In the genomic region with DNA sequence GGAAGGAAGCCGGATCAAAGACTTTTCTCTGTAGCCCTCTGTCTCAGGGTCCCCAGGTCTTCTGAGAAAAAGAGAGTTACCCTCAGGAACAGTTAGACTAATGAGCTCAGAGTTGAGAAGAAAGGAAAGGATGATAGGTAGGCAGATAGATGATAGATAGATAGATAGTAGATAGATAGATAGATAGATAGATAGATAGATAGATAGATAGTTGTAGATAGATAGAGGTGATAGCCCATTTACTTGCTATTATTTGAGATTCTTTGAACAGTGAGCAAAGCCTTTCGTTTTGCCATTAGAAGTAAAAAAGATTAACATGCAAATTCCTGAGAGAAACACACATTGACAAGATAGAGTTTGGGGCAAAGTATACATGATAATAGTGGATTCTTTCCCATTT, we compare ENCODE assay signal across 2 cellular contexts.
A peak's percentile ranks its signal among the peaks of the same experiment; 100 is the strongest.
TF ChIP-seq lines count a peak whose summit lies in the region.

No MANE protein-coding gene starts in this region.

TF ChIP-seq in GM23338, 12 proteins besides CTCF, POLR2A, EP300 and RAD21 (continued from another document and continues in another):
- TF ChIP-seq, protein P1, sequence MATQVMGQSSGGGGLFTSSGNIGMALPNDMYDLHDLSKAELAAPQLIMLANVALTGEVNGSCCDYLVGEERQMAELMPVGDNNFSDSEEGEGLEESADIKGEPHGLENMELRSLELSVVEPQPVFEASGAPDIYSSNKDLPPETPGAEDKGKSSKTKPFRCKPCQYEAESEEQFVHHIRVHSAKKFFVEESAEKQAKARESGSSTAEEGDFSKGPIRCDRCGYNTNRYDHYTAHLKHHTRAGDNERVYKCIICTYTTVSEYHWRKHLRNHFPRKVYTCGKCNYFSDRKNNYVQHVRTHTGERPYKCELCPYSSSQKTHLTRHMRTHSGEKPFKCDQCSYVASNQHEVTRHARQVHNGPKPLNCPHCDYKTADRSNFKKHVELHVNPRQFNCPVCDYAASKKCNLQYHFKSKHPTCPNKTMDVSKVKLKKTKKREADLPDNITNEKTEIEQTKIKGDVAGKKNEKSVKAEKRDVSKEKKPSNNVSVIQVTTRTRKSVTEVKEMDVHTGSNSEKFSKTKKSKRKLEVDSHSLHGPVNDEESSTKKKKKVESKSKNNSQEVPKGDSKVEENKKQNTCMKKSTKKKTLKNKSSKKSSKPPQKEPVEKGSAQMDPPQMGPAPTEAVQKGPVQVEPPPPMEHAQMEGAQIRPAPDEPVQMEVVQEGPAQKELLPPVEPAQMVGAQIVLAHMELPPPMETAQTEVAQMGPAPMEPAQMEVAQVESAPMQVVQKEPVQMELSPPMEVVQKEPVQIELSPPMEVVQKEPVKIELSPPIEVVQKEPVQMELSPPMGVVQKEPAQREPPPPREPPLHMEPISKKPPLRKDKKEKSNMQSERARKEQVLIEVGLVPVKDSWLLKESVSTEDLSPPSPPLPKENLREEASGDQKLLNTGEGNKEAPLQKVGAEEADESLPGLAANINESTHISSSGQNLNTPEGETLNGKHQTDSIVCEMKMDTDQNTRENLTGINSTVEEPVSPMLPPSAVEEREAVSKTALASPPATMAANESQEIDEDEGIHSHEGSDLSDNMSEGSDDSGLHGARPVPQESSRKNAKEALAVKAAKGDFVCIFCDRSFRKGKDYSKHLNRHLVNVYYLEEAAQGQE (IDR thresholded peaks at IDR 0.05; ENCODE audit: unreplicated experiment), result no peak
- TF ChIP-seq CREB1 (CRISPR knock-in tag; IDR thresholded peaks at IDR 0.05; ENCODE audit: low read depth) (no peak), STAT1 (IDR thresholded peaks at IDR 0.05; ENCODE audit: unreplicated experiment) (no peak), NANOG (IDR thresholded peaks at IDR 0.05; ENCODE audit: borderline replicate concordance) (no peak), EZH2 (IDR thresholded peaks at IDR 0.05; ENCODE audit: low read depth, unreplicated experiment) (no peak), POLR2AphosphoS5 (IDR thresholded peaks at IDR 0.05; ENCODE audit: low read depth) (no peak), ZNF114 (CRISPR knock-in tag; IDR thresholded peaks at IDR 0.05) (no peak), JUNB (IDR thresholded peaks at IDR 0.05; ENCODE audit: unreplicated experiment) (no peak), EZH2phosphoT487 (IDR thresholded peaks at IDR 0.05; ENCODE audit: unreplicated experiment) (no peak)
- TF ChIP-seq, protein P2, sequence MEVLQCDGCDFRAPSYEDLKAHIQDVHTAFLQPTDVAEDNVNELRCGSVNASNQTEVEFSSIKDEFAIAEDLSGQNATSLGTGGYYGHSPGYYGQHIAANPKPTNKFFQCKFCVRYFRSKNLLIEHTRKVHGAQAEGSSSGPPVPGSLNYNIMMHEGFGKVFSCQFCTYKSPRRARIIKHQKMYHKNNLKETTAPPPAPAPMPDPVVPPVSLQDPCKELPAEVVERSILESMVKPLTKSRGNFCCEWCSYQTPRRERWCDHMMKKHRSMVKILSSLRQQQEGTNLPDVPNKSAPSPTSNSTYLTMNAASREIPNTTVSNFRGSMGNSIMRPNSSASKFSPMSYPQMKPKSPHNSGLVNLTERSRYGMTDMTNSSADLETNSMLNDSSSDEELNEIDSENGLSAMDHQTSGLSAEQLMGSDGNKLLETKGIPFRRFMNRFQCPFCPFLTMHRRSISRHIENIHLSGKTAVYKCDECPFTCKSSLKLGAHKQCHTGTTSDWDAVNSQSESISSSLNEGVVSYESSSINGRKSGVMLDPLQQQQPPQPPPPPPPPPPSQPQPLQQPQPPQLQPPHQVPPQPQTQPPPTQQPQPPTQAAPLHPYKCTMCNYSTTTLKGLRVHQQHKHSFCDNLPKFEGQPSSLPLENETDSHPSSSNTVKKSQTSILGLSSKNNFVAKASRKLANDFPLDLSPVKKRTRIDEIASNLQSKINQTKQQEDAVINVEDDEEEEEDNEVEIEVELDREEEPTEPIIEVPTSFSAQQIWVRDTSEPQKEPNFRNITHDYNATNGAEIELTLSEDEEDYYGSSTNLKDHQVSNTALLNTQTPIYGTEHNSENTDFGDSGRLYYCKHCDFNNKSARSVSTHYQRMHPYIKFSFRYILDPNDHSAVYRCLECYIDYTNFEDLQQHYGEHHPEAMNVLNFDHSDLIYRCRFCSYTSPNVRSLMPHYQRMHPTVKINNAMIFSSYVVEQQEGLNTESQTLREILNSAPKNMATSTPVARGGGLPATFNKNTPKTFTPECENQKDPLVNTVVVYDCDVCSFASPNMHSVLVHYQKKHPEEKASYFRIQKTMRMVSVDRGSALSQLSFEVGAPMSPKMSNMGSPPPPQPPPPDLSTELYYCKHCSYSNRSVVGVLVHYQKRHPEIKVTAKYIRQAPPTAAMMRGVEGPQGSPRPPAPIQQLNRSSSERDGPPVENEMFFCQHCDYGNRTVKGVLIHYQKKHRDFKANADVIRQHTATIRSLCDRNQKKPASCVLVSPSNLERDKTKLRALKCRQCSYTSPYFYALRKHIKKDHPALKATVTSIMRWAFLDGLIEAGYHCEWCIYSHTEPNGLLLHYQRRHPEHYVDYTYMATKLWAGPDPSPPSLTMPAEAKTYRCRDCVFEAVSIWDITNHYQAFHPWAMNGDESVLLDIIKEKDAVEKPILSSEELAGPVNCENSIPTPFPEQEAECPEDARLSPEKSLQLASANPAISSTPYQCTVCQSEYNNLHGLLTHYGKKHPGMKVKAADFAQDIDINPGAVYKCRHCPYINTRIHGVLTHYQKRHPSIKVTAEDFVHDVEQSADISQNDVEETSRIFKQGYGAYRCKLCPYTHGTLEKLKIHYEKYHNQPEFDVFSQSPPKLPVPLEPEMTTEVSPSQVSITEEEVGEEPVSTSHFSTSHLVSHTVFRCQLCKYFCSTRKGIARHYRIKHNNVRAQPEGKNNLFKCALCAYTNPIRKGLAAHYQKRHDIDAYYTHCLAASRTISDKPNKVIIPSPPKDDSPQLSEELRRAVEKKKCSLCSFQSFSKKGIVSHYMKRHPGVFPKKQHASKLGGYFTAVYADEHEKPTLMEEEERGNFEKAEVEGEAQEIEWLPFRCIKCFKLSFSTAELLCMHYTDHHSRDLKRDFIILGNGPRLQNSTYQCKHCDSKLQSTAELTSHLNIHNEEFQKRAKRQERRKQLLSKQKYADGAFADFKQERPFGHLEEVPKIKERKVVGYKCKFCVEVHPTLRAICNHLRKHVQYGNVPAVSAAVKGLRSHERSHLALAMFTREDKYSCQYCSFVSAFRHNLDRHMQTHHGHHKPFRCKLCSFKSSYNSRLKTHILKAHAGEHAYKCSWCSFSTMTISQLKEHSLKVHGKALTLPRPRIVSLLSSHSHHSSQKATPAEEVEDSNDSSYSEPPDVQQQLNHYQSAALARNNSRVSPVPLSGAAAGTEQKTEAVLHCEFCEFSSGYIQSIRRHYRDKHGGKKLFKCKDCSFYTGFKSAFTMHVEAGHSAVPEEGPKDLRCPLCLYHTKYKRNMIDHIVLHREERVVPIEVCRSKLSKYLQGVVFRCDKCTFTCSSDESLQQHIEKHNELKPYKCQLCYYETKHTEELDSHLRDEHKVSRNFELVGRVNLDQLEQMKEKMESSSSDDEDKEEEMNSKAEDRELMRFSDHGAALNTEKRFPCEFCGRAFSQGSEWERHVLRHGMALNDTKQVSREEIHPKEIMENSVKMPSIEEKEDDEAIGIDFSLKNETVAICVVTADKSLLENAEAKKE (CRISPR knock-in tag; IDR thresholded peaks at IDR 0.05), result no peak

TF ChIP-seq in K562, 482 proteins besides CTCF, POLR2A, EP300 and RAD21:
- TF ChIP-seq, protein P3, sequence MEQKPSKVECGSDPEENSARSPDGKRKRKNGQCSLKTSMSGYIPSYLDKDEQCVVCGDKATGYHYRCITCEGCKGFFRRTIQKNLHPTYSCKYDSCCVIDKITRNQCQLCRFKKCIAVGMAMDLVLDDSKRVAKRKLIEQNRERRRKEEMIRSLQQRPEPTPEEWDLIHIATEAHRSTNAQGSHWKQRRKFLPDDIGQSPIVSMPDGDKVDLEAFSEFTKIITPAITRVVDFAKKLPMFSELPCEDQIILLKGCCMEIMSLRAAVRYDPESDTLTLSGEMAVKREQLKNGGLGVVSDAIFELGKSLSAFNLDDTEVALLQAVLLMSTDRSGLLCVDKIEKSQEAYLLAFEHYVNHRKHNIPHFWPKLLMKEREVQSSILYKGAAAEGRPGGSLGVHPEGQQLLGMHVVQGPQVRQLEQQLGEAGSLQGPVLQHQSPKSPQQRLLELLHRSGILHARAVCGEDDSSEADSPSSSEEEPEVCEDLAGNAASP (IDR thresholded peaks at IDR 0.05), result no peak
- TF ChIP-seq THRAP3 (IDR thresholded peaks at IDR 0.05; ENCODE audit: borderline replicate concordance), result 0 out of 2 replicates have a peak, but pooled peaks have one; percentile 44
- TF ChIP-seq, protein P4, sequence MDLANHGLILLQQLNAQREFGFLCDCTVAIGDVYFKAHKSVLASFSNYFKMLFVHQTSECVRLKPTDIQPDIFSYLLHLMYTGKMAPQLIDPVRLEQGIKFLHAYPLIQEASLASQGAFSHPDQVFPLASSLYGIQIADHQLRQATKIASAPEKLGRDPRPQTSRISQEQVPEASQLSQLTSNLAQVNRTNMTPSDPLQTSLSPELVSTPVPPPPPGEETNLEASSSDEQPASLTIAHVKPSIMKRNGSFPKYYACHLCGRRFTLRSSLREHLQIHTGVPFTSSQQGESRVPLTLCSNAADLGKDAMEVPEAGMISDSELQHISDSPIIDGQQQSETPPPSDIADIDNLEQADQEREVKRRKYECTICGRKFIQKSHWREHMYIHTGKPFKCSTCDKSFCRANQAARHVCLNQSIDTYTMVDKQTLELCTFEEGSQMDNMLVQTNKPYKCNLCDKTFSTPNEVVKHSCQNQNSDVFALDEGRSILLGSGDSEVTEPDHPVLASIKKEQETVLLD (IDR thresholded peaks at IDR 0.05), result peak; percentile 90
- TF ChIP-seq ZNF76 (CRISPR knock-in tag; IDR thresholded peaks at IDR 0.05; ENCODE audit: borderline replicate concordance), result no peak
- TF ChIP-seq MAFG (tag; conservative IDR thresholded peaks at IDR 0.05), result no peak
- TF ChIP-seq ZBTB1 (CRISPR knock-in tag; IDR thresholded peaks at IDR 0.05; ENCODE audit: borderline replicate concordance, low read depth), result no peak
- TF ChIP-seq, protein P5, sequence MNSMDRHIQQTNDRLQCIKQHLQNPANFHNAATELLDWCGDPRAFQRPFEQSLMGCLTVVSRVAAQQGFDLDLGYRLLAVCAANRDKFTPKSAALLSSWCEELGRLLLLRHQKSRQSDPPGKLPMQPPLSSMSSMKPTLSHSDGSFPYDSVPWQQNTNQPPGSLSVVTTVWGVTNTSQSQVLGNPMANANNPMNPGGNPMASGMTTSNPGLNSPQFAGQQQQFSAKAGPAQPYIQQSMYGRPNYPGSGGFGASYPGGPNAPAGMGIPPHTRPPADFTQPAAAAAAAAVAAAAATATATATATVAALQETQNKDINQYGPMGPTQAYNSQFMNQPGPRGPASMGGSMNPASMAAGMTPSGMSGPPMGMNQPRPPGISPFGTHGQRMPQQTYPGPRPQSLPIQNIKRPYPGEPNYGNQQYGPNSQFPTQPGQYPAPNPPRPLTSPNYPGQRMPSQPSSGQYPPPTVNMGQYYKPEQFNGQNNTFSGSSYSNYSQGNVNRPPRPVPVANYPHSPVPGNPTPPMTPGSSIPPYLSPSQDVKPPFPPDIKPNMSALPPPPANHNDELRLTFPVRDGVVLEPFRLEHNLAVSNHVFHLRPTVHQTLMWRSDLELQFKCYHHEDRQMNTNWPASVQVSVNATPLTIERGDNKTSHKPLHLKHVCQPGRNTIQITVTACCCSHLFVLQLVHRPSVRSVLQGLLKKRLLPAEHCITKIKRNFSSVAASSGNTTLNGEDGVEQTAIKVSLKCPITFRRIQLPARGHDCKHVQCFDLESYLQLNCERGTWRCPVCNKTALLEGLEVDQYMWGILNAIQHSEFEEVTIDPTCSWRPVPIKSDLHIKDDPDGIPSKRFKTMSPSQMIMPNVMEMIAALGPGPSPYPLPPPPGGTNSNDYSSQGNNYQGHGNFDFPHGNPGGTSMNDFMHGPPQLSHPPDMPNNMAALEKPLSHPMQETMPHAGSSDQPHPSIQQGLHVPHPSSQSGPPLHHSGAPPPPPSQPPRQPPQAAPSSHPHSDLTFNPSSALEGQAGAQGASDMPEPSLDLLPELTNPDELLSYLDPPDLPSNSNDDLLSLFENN (IDR thresholded peaks at IDR 0.05; ENCODE audit: low read depth in 2 of 2, low read length in 2 of 2), result no peak
- no peak for TF ChIP-seq KAT8 (IDR thresholded peaks at IDR 0.05; ENCODE audit: low read depth)
- TF ChIP-seq GATA2 (CRISPR knock-in tag; IDR thresholded peaks at IDR 0.05), result 0 out of 2 replicates have a peak, but pooled peaks have one; percentile 25
- TF ChIP-seq TBL1XR1 (IDR thresholded peaks at IDR 0.05; ENCODE audit: low read length in 2 of 2), result no peak
- no peak for TF ChIP-seq ESRRA (IDR thresholded peaks at IDR 0.05; ENCODE audit: borderline replicate concordance, low read depth)
- peak; percentile 80 for TF ChIP-seq CREBBP (IDR thresholded peaks at IDR 0.05; ENCODE audit: low read depth, low read length)
- no peak for TF ChIP-seq SLC30A9 (CRISPR knock-in tag; IDR thresholded peaks at IDR 0.05)
- no peak for TF ChIP-seq BMI1 (IDR thresholded peaks at IDR 0.05; ENCODE audit: low read length)
- no peak for TF ChIP-seq ZNF217 (CRISPR knock-in tag; IDR thresholded peaks at IDR 0.05)
- TF ChIP-seq ILK (tag; IDR thresholded peaks at IDR 0.05; ENCODE audit: borderline replicate concordance, low read depth), result no peak
- TF ChIP-seq HDAC1 (IDR thresholded peaks at IDR 0.05), result peak in 1 of 2 experiments; percentile 8; a peak in 1 of 4 replicates
- TF ChIP-seq NCOA6 (IDR thresholded peaks at IDR 0.05), result no peak
- TF ChIP-seq GATAD2B (IDR thresholded peaks at IDR 0.05; ENCODE audit: borderline replicate concordance), result peak; percentile 89
- peak in 1 of 2 experiments; percentile 73; a peak in 1 of 4 replicates for TF ChIP-seq MCM7 (IDR thresholded peaks at IDR 0.05)
- TF ChIP-seq DACH1 (IDR thresholded peaks at IDR 0.05; ENCODE audit: partially characterized antibody), result peak; percentile 99
